In the genomic region with DNA sequence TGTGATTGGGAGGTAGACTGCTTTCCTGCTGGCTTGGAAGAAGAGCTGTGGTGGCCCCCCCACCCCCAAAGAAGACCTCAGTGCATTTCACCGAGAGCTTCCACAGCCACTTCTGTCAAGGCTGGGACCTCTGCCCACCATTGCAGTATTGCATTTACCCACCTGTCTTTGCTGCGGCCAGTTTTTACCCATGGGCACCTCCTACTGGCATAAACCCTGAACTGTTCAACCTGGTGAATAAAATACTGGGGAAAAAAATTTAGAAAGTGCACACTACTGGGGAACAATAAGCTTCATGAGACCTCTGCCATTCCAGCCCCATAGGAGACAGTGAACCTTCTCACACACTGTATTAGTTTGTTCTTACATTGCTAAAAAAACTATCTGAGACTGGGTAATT, we compare ENCODE assay signal across 21 cellular contexts.
"Had no signal": no experiment of that assay in that cellular context is flagged by ENCODE, and none has a peak within 500 bp of the region (broad histone marks: within the 10 kb centered on the region; RNA-seq: fewer than 3 reads in every experiment).

No MANE protein-coding gene starts in this region.

- H3K4me3 ChIP-seq: body of pancreas, coronary artery, neural progenitor cell, psoas muscle, thyroid gland had no signal

- H3K36me3 ChIP-seq: neural progenitor cell, thyroid gland had no signal

- ATAC-seq: activated CD8-positive, alpha-beta memory T cell treated with anti-CD3 and anti-CD28 coated beads, Interleukin-2, amount 10 ng/mL, durations not matched to agents 7 days and 5 days; activated T-helper 17 cell treated with anti-CD3 and anti-CD28 coated beads, Interleukin-2, amount 50 U/mL, for 72 hours; body of pancreas; foreskin keratinocyte; left cardiac atrium; naive thymus-derived CD4-positive, alpha-beta T cell; psoas muscle; right cardiac atrium had no signal

- DNase-seq: activated CD4-positive, alpha-beta memory T cell treated with anti-CD3 and anti-CD28 coated beads, Interleukin-2, amount 10 ng/mL, durations not matched to agents 7 days and 5 days; activated CD4-positive, alpha-beta T cell treated with anti-CD3 and anti-CD28 coated beads for 48 hours; activated CD4-positive, CD25-positive, alpha-beta regulatory T cell; activated CD8-positive, alpha-beta memory T cell treated with anti-CD3 and anti-CD28 coated beads, Interleukin-2, amount 10 ng/mL, durations not matched to agents 7 days and 5 days; activated naive CD4-positive, alpha-beta T cell; activated naive CD8-positive, alpha-beta T cell treated with anti-CD3 and anti-CD28 coated beads, Interleukin-2, amount 10 ng/mL, durations not matched to agents 7 days and 5 days; body of pancreas; central memory CD4-positive, alpha-beta T cell; foreskin keratinocyte; hippocampal formation; left cardiac atrium; mesendoderm; naive thymus-derived CD4-positive, alpha-beta T cell; psoas muscle; right cardiac atrium; stimulated activated CD4-positive, alpha-beta T cell treated with anti-CD3 and anti-CD28 coated beads, Interleukin-2, amount 100 ng/mL, for 24 hours; stimulated activated naive CD4-positive, alpha-beta T cell treated with Interleukin-2 at 50 U/mL for 16 hours; thyroid gland had no signal

- H3K4me1 ChIP-seq: body of pancreas, neural progenitor cell had no signal

- H3K27ac ChIP-seq: body of pancreas, coronary artery, foreskin keratinocyte, neural progenitor cell, psoas muscle, thyroid gland had no signal

- H2AFZ ChIP-seq: neural progenitor cell had no signal

- H3K4me2 ChIP-seq: neural progenitor cell had no signal

- H3K27me3 ChIP-seq: body of pancreas, foreskin keratinocyte, neural progenitor cell, thyroid gland had no signal

- H3K9ac ChIP-seq: neural progenitor cell had no signal

- H3K9me3 ChIP-seq: body of pancreas, psoas muscle, thyroid gland had no signal
